In the genomic region with DNA sequence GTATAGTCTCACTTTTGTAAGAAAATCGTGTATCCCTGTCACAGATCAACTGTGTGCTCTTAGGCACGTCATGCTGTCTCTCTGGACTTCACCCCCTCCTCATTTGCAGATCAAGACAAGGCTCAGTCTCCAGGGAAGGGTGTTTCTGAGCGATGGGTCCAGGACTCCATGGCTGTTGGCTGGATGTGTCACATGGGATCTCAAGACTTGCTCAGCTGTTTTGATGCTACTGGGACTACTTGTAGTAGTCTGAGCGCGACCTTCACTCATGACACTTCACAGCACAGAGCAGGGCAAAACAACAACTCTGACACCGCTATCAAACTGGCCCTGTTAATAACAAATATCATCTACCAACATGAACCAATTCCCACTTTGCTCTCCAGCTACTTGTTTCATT, we compare ENCODE assay signal across 18 cellular contexts. TPM values are rescaled to one million over a fixed set of nuclear protein-coding genes. Genes with fewer than 3 reads are reported as not detected.
"Had no signal": no experiment of that assay in that cellular context is flagged by ENCODE, and none has a peak within 500 bp of the region (broad histone marks: within the 10 kb centered on the region; RNA-seq: fewer than 3 reads in every experiment).

No MANE protein-coding gene starts in this region.

- FAIRE-seq: pancreas had no signal

- ATAC-seq: activated CD8-positive, alpha-beta T cell treated with anti-CD3 and anti-CD28 coated beads for 36 hours; activated T-cell treated with anti-CD3 and anti-CD28 coated beads, Interleukin-2, amount 50 U/mL, for 4 hours; body of pancreas; foreskin keratinocyte; pancreas had no signal

- H3K36me3 ChIP-seq: pancreas had no signal

- H3K9me3 Mint-ChIP-seq: activated CD8-positive, alpha-beta T cell treated with anti-CD3 and anti-CD28 coated beads for 36 hours; activated T-cell treated with anti-CD3 and anti-CD28 coated beads, Interleukin-2, amount 50 U/mL, for 4 hours; central memory CD8-positive, alpha-beta T cell; stimulated activated naive CD8-positive, alpha-beta T cell treated with anti-CD3 and anti-CD28 coated beads, Interleukin-15, Interleukin-2, amounts not matched to agents 100 ng/mL and 50 ng/mL, for 24 hours; T-helper 1 cell treated with Interleukin-12 subunit alpha and Interleukin-12 subunit beta and Interleukin-4 antibody, amounts not matched to agents 30 μg/mL and 1 μg/mL, for 36 hours; type B pancreatic cell had no signal

- H3K27ac ChIP-seq: body of pancreas, foreskin keratinocyte, pancreas, skin epidermis, suprapubic skin had no signal

- H3K36me3 Mint-ChIP-seq: activated naive CD8-positive, alpha-beta T cell; immature natural killer cell had no signal

- H3K27ac Mint-ChIP-seq: activated CD8-positive, alpha-beta T cell treated with anti-CD3 and anti-CD28 coated beads for 36 hours; activated naive CD8-positive, alpha-beta T cell; immature natural killer cell; stimulated activated naive CD8-positive, alpha-beta T cell treated with anti-CD3 and anti-CD28 coated beads, Interleukin-15, Interleukin-2, amounts not matched to agents 100 ng/mL and 50 ng/mL, for 24 hours; T-helper 1 cell treated with Interleukin-12 subunit alpha and Interleukin-12 subunit beta and Interleukin-4 antibody, amounts not matched to agents 30 μg/mL and 1 μg/mL, for 36 hours; type B pancreatic cell had no signal

- H3K4me3 ChIP-seq: body of pancreas, pancreas, skin epidermis, suprapubic skin had no signal

- H3K9me3 ChIP-seq: body of pancreas, pancreas, suprapubic skin had no signal

- H3K27me3 ChIP-seq: body of pancreas, foreskin keratinocyte, pancreas, suprapubic skin had no signal

- H3K4me1 ChIP-seq: body of pancreas, foreskin keratinocyte, pancreas, suprapubic skin had no signal

- H3K4me1 Mint-ChIP-seq: central memory CD8-positive, alpha-beta T cell; immature natural killer cell had no signal

- H3K4me3 Mint-ChIP-seq: activated CD8-positive, alpha-beta T cell treated with anti-CD3 and anti-CD28 coated beads for 36 hours; activated naive CD8-positive, alpha-beta T cell; activated T-cell treated with anti-CD3 and anti-CD28 coated beads, Interleukin-2, amount 50 U/mL, for 4 hours; central memory CD8-positive, alpha-beta T cell; immature natural killer cell; stimulated activated naive CD8-positive, alpha-beta T cell treated with anti-CD3 and anti-CD28 coated beads, Interleukin-15, Interleukin-2, amounts not matched to agents 100 ng/mL and 50 ng/mL, for 24 hours; T-helper 1 cell treated with Interleukin-12 subunit alpha and Interleukin-12 subunit beta and Interleukin-4 antibody, amounts not matched to agents 30 μg/mL and 1 μg/mL, for 36 hours; type B pancreatic cell had no signal

- DNase-seq: activated CD4-positive, alpha-beta T cell treated with anti-CD3 and anti-CD28 coated beads for 4 hours; activated CD8-positive, alpha-beta T cell treated with anti-CD3 and anti-CD28 coated beads for 36 hours; activated gamma-delta T cell treated with Interleukin-2 at 50 U/mL for 16 hours; activated T-cell treated with anti-CD3 and anti-CD28 coated beads, Interleukin-2, amount 50 U/mL, for 4 hours; amniotic stem cell; body of pancreas; effector CD8-positive, alpha-beta T cell; foreskin keratinocyte; head of caudate nucleus; immature natural killer cell; pancreas had no signal

RNA-seq across cellular contexts. Expression of a gene that starts 36.2 kb away (rescaled TPM):
- total RNA-seq: activated T-cell treated with anti-CD3 and anti-CD28 coated beads, Interleukin-2, amount 50 U/mL, for 4 hours had no signal
